Comparison of ENCODE assay signal across 8 cellular contexts in genomic region chr7:131007439-131008330, GRCh38.
DNase-seq lines count a peak whose midpoint lies in the region; ATAC-seq, FAIRE-seq and TF ChIP-seq lines count a peak whose summit lies in the region.

No MANE protein-coding gene starts in this region.

- H3K9me3 ChIP-seq in AG04450 (ENCODE audit: control insufficient read depth, insufficient read depth, low read length) (no peaks in the 10 kb centered on the region; the same call in 1 of the 2 replicates), RWPE2 (ENCODE audit: severe bottlenecking) (no peaks in the 10 kb centered on the region), heart right ventricle (peaks cover 0 to 7% (median 3%) of the 10 kb centered on the region in 11 donors), psoas muscle (no peaks in the 10 kb centered on the region)

- H3K36me3 ChIP-seq in RWPE2 (ENCODE audit: low read depth), result no peaks in the 10 kb centered on the region; the same call in 1 of the 2 replicates
- peaks cover 0 to 11% (median 0%) of the 10 kb centered on the region in 9 donors for H3K36me3 ChIP-seq in heart right ventricle
- H3K36me3 ChIP-seq in psoas muscle (ENCODE audit: insufficient read depth in 1 of 2, low read depth in 1 of 2), result peaks cover 0 to 6% of the 10 kb centered on the region in 2 donors

- WGBS in adipose tissue, 3 donors, result 43 to 49% (median 45%) methylated on average over 19 of the region's 19 CpGs
- 48 to 51% methylated on average over 19 of the region's 19 CpGs for WGBS in heart right ventricle, 2 donors
- 35 to 54% (median 36%) methylated on average over 19 of the region's 19 CpGs for WGBS in psoas muscle, 3 donors

- peak; percentile 87 for FAIRE-seq in GM12891 (lab: Jason Lieb, UNC)

- TF ChIP-seq CTCF in AG04450 (IDR thresholded peaks at IDR 0.05; ENCODE audit: low read depth, low read length) (peak; percentile 72), HL-60 (IDR thresholded peaks at IDR 0.05; ENCODE audit: insufficient read depth, low read length) (peak; percentile 36), RWPE2 (IDR thresholded peaks at IDR 0.05; ENCODE audit: poor library complexity, severe bottlenecking) (peak; percentile 86), heart right ventricle (IDR thresholded peaks at IDR 0.05) (peak in 7 of 9 donors; percentile 27 to 74 (median 69)), psoas muscle (IDR thresholded peaks at IDR 0.05) (peak; percentile 45)

- no peaks in the 10 kb centered on the region for H3K27me3 ChIP-seq in AG04450 (ENCODE audit: control insufficient read depth, insufficient read depth, low read length)
- H3K27me3 ChIP-seq in HL-60 (ENCODE audit: insufficient read depth, poor library complexity, severe bottlenecking), result no peaks in the 10 kb centered on the region
- no peaks in the 10 kb centered on the region for H3K27me3 ChIP-seq in RWPE2 (ENCODE audit: insufficient read depth, poor library complexity, severe bottlenecking)
- H3K27me3 ChIP-seq in heart right ventricle, result no peaks in the 10 kb centered on the region
- no peaks in the 10 kb centered on the region for H3K27me3 ChIP-seq in psoas muscle (ENCODE audit: insufficient read depth in 3 of 3, low read length in 2 of 3)

- H3K4me1 ChIP-seq in RWPE2 (ENCODE audit: insufficient read depth, poor library complexity, severe bottlenecking) (peaks cover 53% of the 10 kb centered on the region), heart right ventricle (peaks cover 11 to 67% (median 59%) of the 10 kb centered on the region in 9 donors), psoas muscle (peaks cover 60% of the 10 kb centered on the region)

- intact Hi-C loops in heart right ventricle (cut with DNase I), result loop anchor here in 7 of 10 donors (5.0 to 10.0 kb wide), 4 partner anchors 95 to 230 kb away; no protein-coding TSS in a partner anchor
- intact Hi-C loops in psoas muscle (cut with DNase I), result loop anchor here in 1 of 2 donors (5.0 kb wide), 1 partner anchor 60 kb away; no protein-coding TSS in a partner anchor

- DNase-seq in AG04450 (ENCODE audit: low read depth, low spot score), result no peak
- no peak for DNase-seq in GM12891 (ENCODE audit: insufficient read length, low spot score)
- DNase-seq in HL-60 (ENCODE audit: low read depth in 1 of 2, low spot score in 1 of 2), result peak; percentile 54 to 77
- DNase-seq in RWPE2 (ENCODE audit: low spot score), result no peak
- peak in 1 of 2 donors; percentile 67 for DNase-seq in heart right ventricle
- peak; percentile 50 to 64 for DNase-seq in psoas muscle

- H3K27ac ChIP-seq in AG04450 (ENCODE audit: low read depth, low read length) (peak overlapping the region; percentile 43), HL-60 (replicated peaks) (peak overlapping the region; percentile 60), RWPE2 (ENCODE audit: poor library complexity, severe bottlenecking) (peak overlapping the region; percentile 57), adipose tissue (ENCODE audit: low read depth, low read length) (peak overlapping the region; percentile 40), heart right ventricle (peak overlapping the region in 9 of 10 donors; percentile 6 to 70 (median 46)), psoas muscle (peak overlapping the region; percentile 72)

- ATAC-seq in RWPE2 (ENCODE audit: low read depth) (peak; percentile 69), heart right ventricle (peak; percentile 20 to 80 (median 70)), psoas muscle (peak; percentile 38 to 48 (median 42)), HG02870 (IDR thresholded peaks at IDR 0.05; ENCODE audit: unreplicated experiment) (no peak)

- CTCF ChIA-PET in AG04450 (lab: Charles Lee), result interaction anchor here (0.6 to 3.0 kb wide), 14 partner anchors 9 to 111 kb away, joined by 3 to 18 read pairs (median 4); no protein-coding TSS in a partner anchor

- POLR2A ChIA-PET in AG04450 (lab: Yijun Ruan, JAX), result no interaction called here

- H3K4me3 ChIP-seq in AG04450 (ENCODE audit: low read depth, low read length) (no peak overlapping the region), HL-60 (replicated peaks; ENCODE audit: insufficient read depth, low read length) (no peak overlapping the region), RWPE2 (ENCODE audit: severe bottlenecking) (no peak overlapping the region), heart right ventricle (no peak overlapping the region), psoas muscle (no peak overlapping the region)

- no peak for TF ChIP-seq POLR2A in GM12891 (IDR thresholded peaks at IDR 0.05; ENCODE audit: low read depth, low read length)

TF ChIP-seq in GM12891, 5 proteins besides CTCF, POLR2A, EP300 and RAD21:
- TF ChIP-seq POU2F2 (IDR thresholded peaks at IDR 0.05; ENCODE audit: low read depth, low read length), result no peak
- TF ChIP-seq SPI1 (IDR thresholded peaks at IDR 0.05; ENCODE audit: low read depth, low read length), result 0 out of 2 replicates have a peak, but pooled peaks have one; percentile 23

Comparison
In these comparisons a context has a peak if more than half of its experiments do, and no peak if none do; other contexts are left out.
1. DNase-seq: peak in HL-60 (2 of 2) and psoas muscle (2 of 2); none in AG04450 (single experiment), GM12891 (single experiment) and RWPE2 (single experiment).
2. CTCF ChIP-seq: peak in every context shown above with its lines; median percentile 86 in RWPE2; 72 in AG04450; 69 in heart right ventricle; 45 in psoas muscle; 36 in HL-60.
3. Peak in every context shown above with its lines, with median percentiles within 50 percentile points of each other: H3K27ac ChIP-seq.